8 cellular contexts compared by ENCODE assay signal in the genomic region with DNA sequence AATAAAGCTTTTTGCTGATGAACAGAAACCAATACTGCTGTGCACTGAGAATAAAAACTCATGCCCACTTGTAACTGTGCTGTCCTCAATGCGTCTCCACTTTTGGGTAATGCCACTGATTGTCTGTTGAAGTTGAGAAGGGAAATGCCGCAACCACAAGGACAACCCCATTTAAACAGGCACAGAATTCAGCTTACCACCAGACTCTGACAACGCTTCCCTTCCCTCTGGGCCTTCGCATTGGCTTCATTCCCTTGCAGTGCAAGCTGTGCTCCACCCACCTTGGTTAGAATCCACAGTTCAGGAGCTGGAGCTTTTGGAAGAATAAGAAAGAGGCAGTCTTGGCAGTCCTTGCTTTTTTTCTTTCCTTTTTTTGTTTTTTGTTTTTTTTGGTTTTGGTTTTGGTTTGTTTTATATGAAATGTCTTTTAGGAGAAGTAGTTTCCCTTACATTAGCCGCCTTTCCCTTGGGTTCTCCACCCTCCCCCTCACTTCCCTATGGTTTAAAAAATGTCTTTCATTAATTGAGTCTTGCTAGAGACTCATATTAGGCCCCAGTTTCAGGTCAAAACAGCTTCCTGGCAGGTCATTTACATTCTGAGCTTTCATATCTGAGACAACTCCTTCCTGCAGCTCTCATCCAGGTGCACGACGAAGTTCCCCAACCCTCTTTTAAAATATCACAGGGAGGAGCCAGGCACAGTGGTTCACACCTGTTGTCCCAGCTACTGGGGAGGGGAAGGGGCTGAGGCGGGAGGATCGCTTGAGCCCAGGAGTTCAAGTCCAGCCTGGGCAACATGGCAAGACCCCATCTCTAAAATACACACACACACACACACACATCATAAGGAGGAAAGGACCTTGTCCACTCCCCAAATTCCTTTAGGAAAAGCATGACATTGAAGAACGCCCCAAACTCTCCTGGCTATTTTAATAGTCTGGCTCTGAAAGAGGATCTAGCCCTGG. TPM values are rescaled to one million over a fixed set of nuclear protein-coding genes. Genes with fewer than 3 reads are reported as not detected.
A peak's percentile ranks its signal among the peaks of the same experiment; 100 is the strongest.
DNase-seq lines count a peak whose midpoint lies in the region; ATAC-seq and TF ChIP-seq lines count a peak whose summit lies in the region.

No MANE protein-coding gene starts in this region.

- DNase-seq in AG09319 (ENCODE audit: extremely low read depth, low read depth) (peak; percentile 22), HFFc6 (no peak), heart right ventricle (peak; percentile 29 to 66), D341Med (ENCODE audit: low spot score) (no peak), DMS153 treated with DMSO at 0.1 percent for 48 hours (lab: John Stamatoyannopoulos, UW; ENCODE audit: unreplicated experiment) (no peak)
- peak; percentile 45 for DNase-seq in activated naive CD4-positive, alpha-beta T cell treated with anti-CD3 and anti-CD28 coated beads, Interleukin-2, amount 10 ng/mL, durations not matched to agents 7 days and 5 days
- DNase-seq in stimulated activated naive B cell treated with anti-CD40 and anti-IgM and Interleukin-4, amounts not matched to agents 10 μg/mL and 1 μg/mL and 100 μg/mL, for 72 hours = peak; percentile 4

- intact Hi-C loops in heart right ventricle (cut with DNase I) = no loop called here

- 61 to 67% methylated on average over 10 of the region's 10 CpGs for WGBS in heart right ventricle, 2 donors

- CTCF ChIA-PET in activated naive CD4-positive, alpha-beta T cell treated with anti-CD3 and anti-CD28 coated beads, Interleukin-2, amount 10 ng/mL, durations not matched to agents 7 days and 5 days (lab: Charles Lee) = no interaction called here

- H3K4me3 Mint-ChIP-seq in HFFc6 = no peak overlapping the region; the same call in 1 of the 2 replicates
- peak overlapping the region; percentile 56 for H3K4me3 Mint-ChIP-seq in activated naive CD4-positive, alpha-beta T cell treated with anti-CD3 and anti-CD28 coated beads, Interleukin-2, amount 10 ng/mL, durations not matched to agents 7 days and 5 days
- peak overlapping the region; percentile 6 to 48 for H3K4me3 Mint-ChIP-seq in stimulated activated naive B cell treated with anti-CD40 and anti-IgM and Interleukin-4, amounts not matched to agents 10 μg/mL and 1 μg/mL and 100 μg/mL, for 72 hours

- no peak for TF ChIP-seq CTCF in AG09319 (IDR thresholded peaks at IDR 0.05; ENCODE audit: low read depth, low read length)
- no peak for TF ChIP-seq CTCF in HFFc6 (IDR thresholded peaks at IDR 0.05)
- TF ChIP-seq CTCF in heart right ventricle (IDR thresholded peaks at IDR 0.05) = no peak

- H3K36me3 Mint-ChIP-seq in HFFc6 (ENCODE audit: low read depth) = peaks cover 49% of the 10 kb centered on the region
- peaks cover 44% of the 10 kb centered on the region for H3K36me3 Mint-ChIP-seq in activated naive CD4-positive, alpha-beta T cell treated with anti-CD3 and anti-CD28 coated beads, Interleukin-2, amount 10 ng/mL, durations not matched to agents 7 days and 5 days
- no peaks in the 10 kb centered on the region for H3K36me3 Mint-ChIP-seq in stimulated activated naive B cell treated with anti-CD40 and anti-IgM and Interleukin-4, amounts not matched to agents 10 μg/mL and 1 μg/mL and 100 μg/mL, for 72 hours

- peak overlapping the region in 2 of 10 donors; percentile 1 to 9 for H3K4me3 ChIP-seq in heart right ventricle

- no peaks in the 10 kb centered on the region for H3K27me3 ChIP-seq in heart right ventricle

- H3K36me3 ChIP-seq in heart right ventricle = peaks cover 0 to 38% (median 18%) of the 10 kb centered on the region in 9 donors

- peak overlapping the region in 5 of 10 donors; percentile 25 to 64 (median 38) for H3K27ac ChIP-seq in heart right ventricle

- H3K27ac Mint-ChIP-seq in HFFc6 = peak overlapping the region; percentile 31; the same call in 1 of the 2 replicates
- H3K27ac Mint-ChIP-seq in activated naive CD4-positive, alpha-beta T cell treated with anti-CD3 and anti-CD28 coated beads, Interleukin-2, amount 10 ng/mL, durations not matched to agents 7 days and 5 days = peak overlapping the region; percentile 93
- H3K27ac Mint-ChIP-seq in stimulated activated naive B cell treated with anti-CD40 and anti-IgM and Interleukin-4, amounts not matched to agents 10 μg/mL and 1 μg/mL and 100 μg/mL, for 72 hours = peak overlapping the region; percentile 38

- ATAC-seq in heart right ventricle (peak; percentile 16 to 91 (median 82)), GM19328 (IDR thresholded peaks at IDR 0.05; ENCODE audit: unreplicated experiment) (no peak)
- ATAC-seq in stimulated activated naive B cell treated with anti-CD40 and anti-IgM and Interleukin-4, amounts not matched to agents 10 μg/mL and 1 μg/mL and 100 μg/mL, for 72 hours (replicated peaks) = peak; percentile 60 to 71

- peaks cover 2 to 29% (median 24%) of the 10 kb centered on the region in 9 donors for H3K4me1 ChIP-seq in heart right ventricle

- H3K27me3 Mint-ChIP-seq in HFFc6 (ENCODE audit: insufficient read depth) = peaks cover 17% of the 10 kb centered on the region
- no peaks in the 10 kb centered on the region for H3K27me3 Mint-ChIP-seq in activated naive CD4-positive, alpha-beta T cell treated with anti-CD3 and anti-CD28 coated beads, Interleukin-2, amount 10 ng/mL, durations not matched to agents 7 days and 5 days
- H3K27me3 Mint-ChIP-seq in stimulated activated naive B cell treated with anti-CD40 and anti-IgM and Interleukin-4, amounts not matched to agents 10 μg/mL and 1 μg/mL and 100 μg/mL, for 72 hours = no peaks in the 10 kb centered on the region

- peaks cover 20% of the 10 kb centered on the region; the same call in 1 of the 2 replicates for H3K4me1 Mint-ChIP-seq in HFFc6 (ENCODE audit: low read depth)
- peaks cover 26% of the 10 kb centered on the region for H3K4me1 Mint-ChIP-seq in activated naive CD4-positive, alpha-beta T cell treated with anti-CD3 and anti-CD28 coated beads, Interleukin-2, amount 10 ng/mL, durations not matched to agents 7 days and 5 days
- peaks cover 12 to 14% of the 10 kb centered on the region in 2 donors for H3K4me1 Mint-ChIP-seq in stimulated activated naive B cell treated with anti-CD40 and anti-IgM and Interleukin-4, amounts not matched to agents 10 μg/mL and 1 μg/mL and 100 μg/mL, for 72 hours

- H3K9me3 ChIP-seq in heart right ventricle = no peaks in the 10 kb centered on the region

- H3K9me3 Mint-ChIP-seq in HFFc6 = no peaks in the 10 kb centered on the region; the same call in 1 of the 2 replicates
- H3K9me3 Mint-ChIP-seq in activated naive CD4-positive, alpha-beta T cell treated with anti-CD3 and anti-CD28 coated beads, Interleukin-2, amount 10 ng/mL, durations not matched to agents 7 days and 5 days = peaks cover 3% of the 10 kb centered on the region
- peaks cover 0 to 2% of the 10 kb centered on the region in 2 donors for H3K9me3 Mint-ChIP-seq in stimulated activated naive B cell treated with anti-CD40 and anti-IgM and Interleukin-4, amounts not matched to agents 10 μg/mL and 1 μg/mL and 100 μg/mL, for 72 hours

RNA-seq across cellular contexts. Expression of a gene that starts 20.7 kb away (rescaled TPM):
- total RNA-seq in HFFc6 (2021; fragmentation: NEBNext Ultra II Directional; extraction: Animal tissue kit (Norgen Biotek cat#: 25700)) = not detected
- total RNA-seq in heart right ventricle = 1 to 10 TPM in 1 of 10 donors, under 1 TPM in 7, not detected in 2; 0.11 to 1.3 (median 0.19) TPM
- under 1 TPM; 0.03 to 0.15 TPM for polyA plus RNA-seq in heart right ventricle

RNA-seq across cellular contexts. Expression of a gene that starts 51.1 kb away (rescaled TPM):
- 10 to 100 TPM; 25.9 to 35.2 (median 30.5) TPM for total RNA-seq in HFFc6 (2021; fragmentation: NEBNext Ultra II Directional; extraction: Animal tissue kit (Norgen Biotek cat#: 25700))
- 10 to 100 TPM; 11.2 to 19.4 (median 12.7) TPM for total RNA-seq in heart right ventricle
- polyA plus RNA-seq in heart right ventricle = 1 to 10 TPM in 1 of 2 donors, under 1 TPM in 1; 0.51 to 1.8 TPM

RNA-seq across cellular contexts. Expression of a gene that starts 51.1 kb away (rescaled TPM):
- total RNA-seq in HFFc6 (2021; fragmentation: NEBNext Ultra II Directional; extraction: Animal tissue kit (Norgen Biotek cat#: 25700)) = 10 to 100 TPM; 53.7 to 66.3 (median 59.2) TPM
- total RNA-seq in heart right ventricle = 10 to 100 TPM; 37.4 to 63.8 (median 41.9) TPM
- 10 to 100 TPM; 25.3 to 48.6 TPM for polyA plus RNA-seq in heart right ventricle

Comparison
In these comparisons a context has a peak if more than half of its experiments do, and no peak if none do; other contexts are left out.
1. DNase-seq: peak in AG09319 (single experiment), activated naive CD4-positive, alpha-beta T cell treated with anti-CD3 and anti-CD28 coated beads, Interleukin-2, amount 10 ng/mL, durations not matched to agents 7 days and 5 days (single experiment), heart right ventricle (2 of 2) and stimulated activated naive B cell treated with anti-CD40 and anti-IgM and Interleukin-4, amounts not matched to agents 10 μg/mL and 1 μg/mL and 100 μg/mL, for 72 hours (single experiment); none in HFFc6 (single experiment), D341Med (single experiment) and DMS153 treated with DMSO at 0.1 percent for 48 hours (single experiment).
2. H3K27ac Mint-ChIP-seq: peak in every context shown above with its lines; median percentile 93 in activated naive CD4-positive, alpha-beta T cell treated with anti-CD3 and anti-CD28 coated beads, Interleukin-2, amount 10 ng/mL, durations not matched to agents 7 days and 5 days; 38 in stimulated activated naive B cell treated with anti-CD40 and anti-IgM and Interleukin-4, amounts not matched to agents 10 μg/mL and 1 μg/mL and 100 μg/mL, for 72 hours; 31 in HFFc6.